In genomic region chr17:57862410-57862989, GRCh38 we compare ENCODE assay signal across 1 cellular context.
TF ChIP-seq lines count a peak whose summit lies in the region.

No MANE protein-coding gene starts in this region.

TF ChIP-seq in IMR-90, 13 proteins besides CTCF, POLR2A, EP300 and RAD21 (continued from another document):
- TF ChIP-seq ELK1 (IDR thresholded peaks at IDR 0.05; ENCODE audit: borderline replicate concordance, low read depth, low read length) (no peak), NFE2L2 (IDR thresholded peaks at IDR 0.05; ENCODE audit: low read depth, low read length) (no peak), RCOR1 (IDR thresholded peaks at IDR 0.05; ENCODE audit: insufficient replicate concordance, low read length) (no peak), MAFK (IDR thresholded peaks at IDR 0.05; ENCODE audit: low read depth, low read length) (no peak), RFX5 (IDR thresholded peaks at IDR 0.05; ENCODE audit: low read depth, low read length) (no peak), CHD1 (IDR thresholded peaks at IDR 0.05; ENCODE audit: low read depth, low read length) (no peak), FOS (IDR thresholded peaks at IDR 0.05; ENCODE audit: low read depth, low read length) (no peak), MXI1 (IDR thresholded peaks at IDR 0.05; ENCODE audit: borderline replicate concordance, low read depth, low read length) (no peak), CEBPB (IDR thresholded peaks at IDR 0.05; ENCODE audit: low read depth, low read length) (no peak), SMC3 (IDR thresholded peaks at IDR 0.05; ENCODE audit: low read depth, low read length) (no peak)
